18 cellular contexts compared by ENCODE assay signal in genomic region chr5:36357391-36357790, GRCh38. TPM values are rescaled to one million over a fixed set of nuclear protein-coding genes. Genes with fewer than 3 reads are reported as not detected.
DNase-seq lines count a peak whose midpoint lies in the region; ATAC-seq and TF ChIP-seq lines count a peak whose summit lies in the region.
"Had no signal": no experiment of that assay in that cellular context is flagged by ENCODE, and none has a peak within 500 bp of the region (broad histone marks: within the 10 kb centered on the region; RNA-seq: fewer than 3 reads in every experiment).

No MANE protein-coding gene starts in this region.

- H3K9ac ChIP-seq in SK-N-SH, result no peak overlapping the region

- CTCF ChIA-PET in SK-N-SH (lab: Yijun Ruan, JAX), result interaction anchor here (0.6 to 1.0 kb wide), 2 partner anchors 38 to 726 kb away, joined by 3 read pairs; no protein-coding TSS in a partner anchor
- CTCF ChIA-PET in OCI-LY7 (lab: Charles Lee; ENCODE audit: unreplicated experiment), result no interaction called here

- no TSS peak for BruUV-seq in OCI-LY7 (replicated peaks; lab: Mats Ljungman, UMichigan)

- intact Hi-C loops in OCI-LY7 (cut with micrococcal nuclease; ENCODE audit: unreplicated experiment), result no loop called here

- no peaks in the 10 kb centered on the region for H3K9me3 Mint-ChIP-seq in stimulated activated effector memory CD8-positive, alpha-beta T cell treated with anti-CD3 and anti-CD28 coated beads, Interleukin-12 subunit alpha, Interleukin-12 subunit beta, amount 100 ng/mL, for 72 hours
- no peaks in the 10 kb centered on the region for H3K9me3 Mint-ChIP-seq in activated naive CD8-positive, alpha-beta T cell treated with anti-CD3 and anti-CD28 coated beads, Interleukin-2, amount 50 U/mL, for 24 hours
- H3K9me3 Mint-ChIP-seq: endodermal cell; stimulated activated naive CD8-positive, alpha-beta T cell treated with anti-CD3 and anti-CD28 coated beads, Interleukin-15, Interleukin-2, amounts not matched to agents 100 ng/mL and 50 ng/mL, for 24 hours had no signal

- H3K4me2 ChIP-seq in SK-N-SH, result no peak overlapping the region
- no peak overlapping the region for H3K4me2 ChIP-seq in OCI-LY7 (ENCODE audit: low read length)

- H3K27me3 Mint-ChIP-seq in activated naive CD8-positive, alpha-beta T cell treated with anti-CD3 and anti-CD28 coated beads, Interleukin-2, amount 50 U/mL, for 24 hours, result no peaks in the 10 kb centered on the region
- H3K27me3 Mint-ChIP-seq: stimulated activated naive CD8-positive, alpha-beta T cell treated with anti-CD3 and anti-CD28 coated beads, Interleukin-15, Interleukin-2, amounts not matched to agents 100 ng/mL and 50 ng/mL, for 24 hours had no signal

- H3K4me3 ChIP-seq in SK-N-SH (ENCODE audit: low read depth in 2 of 2, low read length in 1 of 2) (no peak overlapping the region), OCI-LY7 (ENCODE audit: low read depth, low read length, poor library complexity, severe bottlenecking) (no peak overlapping the region), fibroblast of pulmonary artery (replicated peaks; ENCODE audit: low read depth, low read length) (no peak overlapping the region)
- H3K4me3 ChIP-seq: SJCRH30 had no signal

- ATAC-seq in SK-N-SH treated with all-trans-retinoic acid at 6 μM for 48 hours, result no peak; the same call in 2 of the 3 replicates
- peak; percentile 37 for ATAC-seq in stimulated activated effector memory CD8-positive, alpha-beta T cell treated with anti-CD3 and anti-CD28 coated beads, Interleukin-12 subunit alpha, Interleukin-12 subunit beta, amount 100 ng/mL, for 72 hours
- ATAC-seq in activated naive CD8-positive, alpha-beta T cell treated with anti-CD3 and anti-CD28 coated beads, Interleukin-2, amount 50 U/mL, for 24 hours, result no peak

- 14% methylated on average over 4 of the region's 4 CpGs for WGBS in SK-N-SH (ENCODE audit: low lambda C conversion rate)

- no peak overlapping the region for H3K27ac Mint-ChIP-seq in stimulated activated effector memory CD8-positive, alpha-beta T cell treated with anti-CD3 and anti-CD28 coated beads, Interleukin-12 subunit alpha, Interleukin-12 subunit beta, amount 100 ng/mL, for 72 hours
- no peak overlapping the region for H3K27ac Mint-ChIP-seq in activated naive CD8-positive, alpha-beta T cell treated with anti-CD3 and anti-CD28 coated beads, Interleukin-2, amount 50 U/mL, for 24 hours
- H3K27ac Mint-ChIP-seq: endodermal cell; stimulated activated naive CD8-positive, alpha-beta T cell treated with anti-CD3 and anti-CD28 coated beads, Interleukin-15, Interleukin-2, amounts not matched to agents 100 ng/mL and 50 ng/mL, for 24 hours had no signal

- H3K9me3 ChIP-seq in SK-N-SH (no peaks in the 10 kb centered on the region), OCI-LY7 (ENCODE audit: low read length) (no peaks in the 10 kb centered on the region)
- H3K9me3 ChIP-seq: Caco-2, SJCRH30 had no signal

- no peak for TF ChIP-seq RAD21 in SK-N-SH (IDR thresholded peaks at IDR 0.05; ENCODE audit: low read length)

- H2AFZ ChIP-seq in SK-N-SH (ENCODE audit: low read depth), result peak overlapping the region; percentile 61; the same call in 1 of the 2 replicates
- peak overlapping the region; percentile 95 for H2AFZ ChIP-seq in OCI-LY7 (ENCODE audit: low read length)

- H3K9me2 ChIP-seq in SK-N-SH, result no peaks in the 10 kb centered on the region
- no peaks in the 10 kb centered on the region for H3K9me2 ChIP-seq in OCI-LY7 (ENCODE audit: insufficient read depth, low read length)

- H3K27ac ChIP-seq in SK-N-SH (ENCODE audit: low read depth in 2 of 2, low read length in 1 of 2), result no peak overlapping the region
- H3K27ac ChIP-seq in OCI-LY7 (ENCODE audit: low read depth, low read length, poor library complexity, severe bottlenecking), result no peak overlapping the region
- H3K27ac ChIP-seq: 22Rv1, SJCRH30 had no signal

- no peak for TF ChIP-seq CTCF in SK-N-SH (IDR thresholded peaks at IDR 0.05)
- no peak for TF ChIP-seq CTCF in OCI-LY7 (conservative IDR thresholded peaks at IDR 0.05; ENCODE audit: low read length)
- TF ChIP-seq CTCF in fibroblast of pulmonary artery (IDR thresholded peaks at IDR 0.05; ENCODE audit: low read length, missing control alignments), result no peak

- no peaks in the 10 kb centered on the region for H3K79me2 ChIP-seq in SK-N-SH (ENCODE audit: insufficient read depth)
- H3K79me2 ChIP-seq in OCI-LY7 (ENCODE audit: insufficient read depth, low read depth, low read length), result no peaks in the 10 kb centered on the region

- POLR2A ChIA-PET in SK-N-SH (lab: Yijun Ruan, JAX), result no interaction called here
- POLR2A ChIA-PET in OCI-LY7 (lab: Charles Lee), result interaction anchor here (0.6 to 1.5 kb wide), 3 partner anchors 10 to 1280 kb away, joined by 3 to 10 read pairs (median 3); no protein-coding TSS in a partner anchor

- no peak overlapping the region for H3K4me3 Mint-ChIP-seq in stimulated activated effector memory CD8-positive, alpha-beta T cell treated with anti-CD3 and anti-CD28 coated beads, Interleukin-12 subunit alpha, Interleukin-12 subunit beta, amount 100 ng/mL, for 72 hours
- H3K4me3 Mint-ChIP-seq in activated naive CD8-positive, alpha-beta T cell treated with anti-CD3 and anti-CD28 coated beads, Interleukin-2, amount 50 U/mL, for 24 hours, result no peak overlapping the region
- H3K4me3 Mint-ChIP-seq: endodermal cell; stimulated activated naive CD8-positive, alpha-beta T cell treated with anti-CD3 and anti-CD28 coated beads, Interleukin-15, Interleukin-2, amounts not matched to agents 100 ng/mL and 50 ng/mL, for 24 hours had no signal

- H3K27me3 ChIP-seq in SK-N-SH (ENCODE audit: insufficient read depth), result no peaks in the 10 kb centered on the region
- H3K27me3 ChIP-seq: SJCRH30 had no signal

- H3K36me3 Mint-ChIP-seq in stimulated activated effector memory CD8-positive, alpha-beta T cell treated with anti-CD3 and anti-CD28 coated beads, Interleukin-12 subunit alpha, Interleukin-12 subunit beta, amount 100 ng/mL, for 72 hours, result no peaks in the 10 kb centered on the region
- H3K36me3 Mint-ChIP-seq in activated naive CD8-positive, alpha-beta T cell treated with anti-CD3 and anti-CD28 coated beads, Interleukin-2, amount 50 U/mL, for 24 hours (ENCODE audit: low read depth), result no peaks in the 10 kb centered on the region

- H3K4me1 Mint-ChIP-seq in stimulated activated effector memory CD8-positive, alpha-beta T cell treated with anti-CD3 and anti-CD28 coated beads, Interleukin-12 subunit alpha, Interleukin-12 subunit beta, amount 100 ng/mL, for 72 hours, result no peaks in the 10 kb centered on the region
- peaks cover 5% of the 10 kb centered on the region for H3K4me1 Mint-ChIP-seq in activated naive CD8-positive, alpha-beta T cell treated with anti-CD3 and anti-CD28 coated beads, Interleukin-2, amount 50 U/mL, for 24 hours
- H3K4me1 Mint-ChIP-seq: endodermal cell had no signal

- no peaks in the 10 kb centered on the region for H3F3A ChIP-seq in SK-N-SH (replicated peaks; ENCODE audit: insufficient read depth)

- no peak for TF ChIP-seq EP300 in SK-N-SH (IDR thresholded peaks at IDR 0.05; ENCODE audit: borderline replicate concordance in 1 of 2, low read depth in 1 of 2, low read length in 1 of 2)

- H3K4me1 ChIP-seq in SK-N-SH (ENCODE audit: control insufficient read depth in 1 of 2, insufficient read depth in 2 of 2, low read depth in 1 of 2, low read length in 1 of 2), result no peaks in the 10 kb centered on the region
- peaks cover 60% of the 10 kb centered on the region for H3K4me1 ChIP-seq in OCI-LY7 (ENCODE audit: insufficient read depth, low read length, poor library complexity, severe bottlenecking)
- H3K4me1 ChIP-seq: Caco-2 had no signal

- H4K20me1 ChIP-seq in SK-N-SH (ENCODE audit: insufficient read depth) (no peaks in the 10 kb centered on the region), OCI-LY7 (ENCODE audit: insufficient read depth, low read length) (no peaks in the 10 kb centered on the region)

- DNase-seq in SK-N-SH (no peak), OCI-LY7 (ENCODE audit: low spot score) (no peak), fibroblast of pulmonary artery (ENCODE audit: low read depth) (peak; percentile 73), NCI-H2227 (lab: John Stamatoyannopoulos, UW; ENCODE audit: unreplicated experiment) (no peak)
- no peak for DNase-seq in stimulated activated effector memory CD8-positive, alpha-beta T cell treated with anti-CD3 and anti-CD28 coated beads, Interleukin-12 subunit alpha, Interleukin-12 subunit beta, amount 100 ng/mL, for 72 hours (ENCODE audit: low spot score in 2 of 2)
- DNase-seq in activated naive CD8-positive, alpha-beta T cell treated with anti-CD3 and anti-CD28 coated beads, Interleukin-2, amount 50 U/mL, for 24 hours, result no peak
- DNase-seq in stimulated activated CD4-positive, alpha-beta T cell treated with anti-CD3 and anti-CD28 coated beads, Interleukin-4, amount 100 ng/mL, for 24 hours, result no peak
- DNase-seq: activated naive CD4-positive, alpha-beta T cell; Caco-2; endodermal cell; glutamatergic neuron; NCI-H1048; NCI-H2171 treated with DMSO at 0.1 percent for 48 hours had no signal

- no peaks in the 10 kb centered on the region for H3K36me3 ChIP-seq in SK-N-SH (replicated peaks in 1 of 2; ENCODE audit: control insufficient read depth in 1 of 2, insufficient read depth in 2 of 2, low read length in 1 of 2)
- no peaks in the 10 kb centered on the region for H3K36me3 ChIP-seq in OCI-LY7 (ENCODE audit: insufficient read depth, low read length)
- H3K36me3 ChIP-seq: SJCRH30 had no signal

TF ChIP-seq in SK-N-SH, 30 proteins besides CTCF, POLR2A, EP300 and RAD21 (continues in another document):
- no peak for TF ChIP-seq EZH2phosphoT487 (IDR thresholded peaks at IDR 0.05; ENCODE audit: borderline replicate concordance, low read depth)

TF ChIP-seq in SK-N-SH treated with all-trans-retinoic acid at 6 μM for 48 hours, 23 proteins besides CTCF, POLR2A, EP300 and RAD21 (continues in another document):
- no peak for TF ChIP-seq ESRRG (CRISPR knock-in tag; IDR thresholded peaks at IDR 0.05)
- no peak for TF ChIP-seq TCF4 (CRISPR knock-in tag; IDR thresholded peaks at IDR 0.05; ENCODE audit: borderline replicate concordance)
- no peak for TF ChIP-seq CSRNP3 (CRISPR knock-in tag; IDR thresholded peaks at IDR 0.05)
- no peak for TF ChIP-seq ZNF565 (CRISPR knock-in tag; conservative IDR thresholded peaks at IDR 0.05; ENCODE audit: low read depth)

RNA-seq across cellular contexts. Expression of gene RANBP3L, which starts 55.7 kb away (rescaled TPM):
- not detected in 2 replicates for polyA plus RNA-seq in SK-N-SH (2012; rRNA removed)
- polyA plus RNA-seq in SK-N-SH (2012; cell fraction: cytosol; rRNA removed), result not detected in 2 replicates
- polyA plus RNA-seq in SK-N-SH (2012; cell fraction: nucleus; rRNA removed), result not detected in 2 replicates
- not detected in 2 replicates for total RNA-seq in OCI-LY7 (2014; rRNA removed; shearing (Covaris generic))
- not detected in 2 replicates for total RNA-seq in OCI-LY7 (2022)
- total RNA-seq: endodermal cell, kidney epithelial cell had no signal
